In genomic region chr13:99376132-99376531, GRCh38 we compare ENCODE assay signal across 9 cellular contexts.
DNase-seq lines count a peak whose midpoint lies in the region; ATAC-seq and TF ChIP-seq lines count a peak whose summit lies in the region.
"Had no signal": no experiment of that assay in that cellular context is flagged by ENCODE, and none has a peak within 500 bp of the region (broad histone marks: within the 10 kb centered on the region; RNA-seq: fewer than 3 reads in every experiment).

No MANE protein-coding gene starts in this region.

- TF ChIP-seq CTCF in colonic mucosa (IDR thresholded peaks at IDR 0.05) = no peak

- peak overlapping the region; percentile 82 for H3K4me3 Mint-ChIP-seq in memory B cell
- H3K4me3 Mint-ChIP-seq in activated naive CD4-positive, alpha-beta T cell treated with anti-CD3 and anti-CD28 coated beads, Interleukin-2, amount 10 ng/mL, durations not matched to agents 7 days and 5 days = no peak overlapping the region

- H3K27ac Mint-ChIP-seq in memory B cell = peak overlapping the region; percentile 100
- no peak overlapping the region for H3K27ac Mint-ChIP-seq in activated naive CD4-positive, alpha-beta T cell treated with anti-CD3 and anti-CD28 coated beads, Interleukin-2, amount 10 ng/mL, durations not matched to agents 7 days and 5 days

- DNase-seq in HK-2 (ENCODE audit: unreplicated experiment) = peak; percentile 15
- peak; percentile 74 to 83 for DNase-seq in memory B cell (ENCODE audit: low spot score in 2 of 2)
- no peak for DNase-seq in activated naive CD4-positive, alpha-beta T cell treated with anti-CD3 and anti-CD28 coated beads, Interleukin-2, amount 10 ng/mL, durations not matched to agents 7 days and 5 days
- no peak for DNase-seq in effector CD4-positive, alpha-beta T cell
- DNase-seq in retina = no peak
- DNase-seq in colonic mucosa = no peak
- DNase-seq: amniotic stem cell had no signal

- no peaks in the 10 kb centered on the region for H3K9me3 Mint-ChIP-seq in memory B cell
- no peaks in the 10 kb centered on the region for H3K9me3 Mint-ChIP-seq in activated naive CD4-positive, alpha-beta T cell treated with anti-CD3 and anti-CD28 coated beads, Interleukin-2, amount 10 ng/mL, durations not matched to agents 7 days and 5 days

- peak overlapping the region in 1 of 2 donors; percentile 9 for H3K9ac ChIP-seq in colonic mucosa (ENCODE audit: low read depth in 2 of 2, low read length in 2 of 2)

- peaks cover 9% of the 10 kb centered on the region for H3K36me3 Mint-ChIP-seq in memory B cell
- H3K36me3 Mint-ChIP-seq in activated naive CD4-positive, alpha-beta T cell treated with anti-CD3 and anti-CD28 coated beads, Interleukin-2, amount 10 ng/mL, durations not matched to agents 7 days and 5 days = peaks cover 70% of the 10 kb centered on the region

- no peaks in the 10 kb centered on the region for H3K36me3 ChIP-seq in colonic mucosa

- no peaks in the 10 kb centered on the region for H3K27me3 Mint-ChIP-seq in memory B cell
- no peaks in the 10 kb centered on the region for H3K27me3 Mint-ChIP-seq in activated naive CD4-positive, alpha-beta T cell treated with anti-CD3 and anti-CD28 coated beads, Interleukin-2, amount 10 ng/mL, durations not matched to agents 7 days and 5 days

- ATAC-seq in GM18502 (IDR thresholded peaks at IDR 0.05; ENCODE audit: poor library complexity, unreplicated experiment) (peak; percentile 52), GM21528 (IDR thresholded peaks at IDR 0.05; ENCODE audit: low FRiP score, unreplicated experiment) (peak; percentile 59), memory B cell (ENCODE audit: low read depth) (peak; percentile 62)

- H3K4me3 ChIP-seq in colonic mucosa = no peak overlapping the region

- no peaks in the 10 kb centered on the region for H3K27me3 ChIP-seq in colonic mucosa

- no peak overlapping the region for H3K27ac ChIP-seq in colonic mucosa

- no peaks in the 10 kb centered on the region for H3K9me3 ChIP-seq in colonic mucosa

- H3K4me1 ChIP-seq in colonic mucosa = no peaks in the 10 kb centered on the region

- CTCF ChIA-PET in activated naive CD4-positive, alpha-beta T cell treated with anti-CD3 and anti-CD28 coated beads, Interleukin-2, amount 10 ng/mL, durations not matched to agents 7 days and 5 days (lab: Charles Lee) = interaction anchor here (1.4 to 3.8 kb wide), 3 partner anchors 11 to 106 kb away, joined by 3 to 22 read pairs (median 5); no protein-coding TSS in a partner anchor

- intact Hi-C loops in colonic mucosa (cut with DNase I) = no loop called here

- peaks cover 67% of the 10 kb centered on the region for H3K4me1 Mint-ChIP-seq in memory B cell
- H3K4me1 Mint-ChIP-seq in activated naive CD4-positive, alpha-beta T cell treated with anti-CD3 and anti-CD28 coated beads, Interleukin-2, amount 10 ng/mL, durations not matched to agents 7 days and 5 days = peaks cover 91% of the 10 kb centered on the region

Comparison
In these comparisons a context has a peak if more than half of its experiments do, and no peak if none do; other contexts are left out.
1. DNase-seq: peak in HK-2 (single experiment) and memory B cell (2 of 2); none in activated naive CD4-positive, alpha-beta T cell treated with anti-CD3 and anti-CD28 coated beads, Interleukin-2, amount 10 ng/mL, durations not matched to agents 7 days and 5 days (single experiment), effector CD4-positive, alpha-beta T cell (single experiment), retina (single experiment) and colonic mucosa (single experiment).
2. Peak in every context shown above with its lines, with median percentiles within 50 percentile points of each other: ATAC-seq.